Comparison of ENCODE assay signal across 8 cellular contexts in the genomic region with DNA sequence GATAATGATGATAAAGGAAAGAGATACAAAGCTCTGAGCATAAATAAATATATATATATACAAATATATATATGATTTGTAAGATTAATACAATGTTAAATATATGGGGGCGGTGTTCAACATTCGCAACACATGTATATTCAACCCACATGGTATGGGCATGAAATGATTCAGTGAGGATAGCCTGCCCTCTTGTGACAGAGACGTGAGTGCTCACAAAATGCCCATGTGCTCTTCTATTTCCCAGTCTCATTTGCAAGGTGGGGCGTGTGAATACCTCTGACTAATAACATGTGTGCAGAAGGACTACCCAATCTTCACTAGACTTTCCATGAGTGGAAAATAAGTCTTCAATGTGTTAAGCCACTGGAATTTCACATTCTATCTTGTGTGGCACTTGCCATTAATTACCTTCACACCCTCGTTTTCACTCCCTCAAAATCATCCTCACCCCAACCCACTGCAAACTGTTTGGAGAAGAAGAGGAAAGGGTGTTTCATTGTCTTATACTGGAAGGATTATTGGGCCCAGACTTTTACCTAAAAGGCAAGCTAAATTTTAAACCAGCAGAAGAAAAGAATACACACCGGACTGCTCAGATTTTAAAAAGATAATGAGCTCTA.
DNase-seq lines count a peak whose midpoint lies in the region; ATAC-seq lines count a peak whose summit lies in the region.

No MANE protein-coding gene starts in this region.

- ATAC-seq in GM21360 (IDR thresholded peaks at IDR 0.05; ENCODE audit: unreplicated experiment): peak; percentile 96
- peak; percentile 96 for ATAC-seq in stimulated activated naive CD8-positive, alpha-beta T cell treated with anti-CD3 and anti-CD28 coated beads, Interleukin-15, Interleukin-2, amounts not matched to agents 100 U/mL and 50 U/mL, for 24 hours

- DNase-seq in DMS79 treated with DMSO at 0.1 percent for 48 hours (lab: John Stamatoyannopoulos, UW) (peak; percentile 13), DMS79 (lab: John Stamatoyannopoulos, UW) (no peak), HK-2 (ENCODE audit: unreplicated experiment) (peak; percentile 14), NOMO-1 treated with dmso at 0.1 percent for 144 hours (lab: John Stamatoyannopoulos, UW; ENCODE audit: unreplicated experiment) (peak; percentile 41), amniotic epithelial cell (ENCODE audit: low read depth) (peak; percentile 57), iris pigment epithelial cell (ENCODE audit: low read depth) (peak; percentile 78)
- DNase-seq in stimulated activated naive CD8-positive, alpha-beta T cell treated with anti-CD3 and anti-CD28 coated beads, Interleukin-15, Interleukin-2, amounts not matched to agents 100 U/mL and 50 U/mL, for 24 hours: peak; percentile 28
